ENCODE assay signal across 9 cellular contexts in the genomic region with DNA sequence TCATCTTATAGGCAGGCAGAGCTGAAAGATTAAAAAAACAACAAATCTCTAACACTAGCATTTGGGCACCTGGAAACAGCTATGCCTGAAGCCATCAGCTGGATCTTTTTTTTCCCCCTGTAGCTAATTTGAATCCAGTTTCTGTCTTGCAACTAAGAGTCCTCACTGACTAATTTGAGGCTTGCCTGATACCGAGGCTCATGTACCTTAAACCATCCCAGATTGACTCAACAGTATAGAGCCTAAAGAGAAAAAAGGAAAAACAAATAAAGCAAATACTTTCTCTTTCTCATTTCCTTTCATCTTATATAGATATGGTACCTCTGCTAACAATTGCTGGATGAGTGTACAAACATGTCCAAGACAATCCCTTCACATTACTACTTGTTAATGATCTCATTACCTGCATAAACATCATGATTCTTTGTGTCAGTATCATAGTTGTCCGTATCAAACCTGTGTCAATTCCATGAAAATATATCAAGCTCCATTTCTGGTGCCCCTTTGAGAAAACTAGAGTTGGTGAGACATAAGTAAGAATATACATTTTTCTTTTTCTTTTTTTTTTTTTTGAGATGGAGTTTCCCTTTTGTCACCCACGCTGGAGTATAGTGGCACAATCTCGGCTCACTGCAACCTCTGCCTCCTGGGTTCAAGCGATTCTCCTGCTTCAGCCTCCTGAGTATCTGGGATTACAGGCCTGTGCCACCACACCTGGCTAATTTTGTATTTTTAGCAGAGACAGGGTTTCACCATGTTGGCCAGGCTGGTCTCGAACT. TPM values are rescaled to one million over a fixed set of nuclear protein-coding genes. Genes with fewer than 3 reads are reported as not detected.
DNase-seq lines count a peak whose midpoint lies in the region; ATAC-seq, FAIRE-seq and TF ChIP-seq lines count a peak whose summit lies in the region.
"Had no signal": no experiment of that assay in that cellular context is flagged by ENCODE, and none has a peak within 500 bp of the region (broad histone marks: within the 10 kb centered on the region; RNA-seq: fewer than 3 reads in every experiment).

No MANE protein-coding gene starts in this region.

- no peaks in the 10 kb centered on the region for H4K20me1 ChIP-seq in astrocyte (ENCODE audit: insufficient read depth, low read length)
- no peaks in the 10 kb centered on the region for H4K20me1 ChIP-seq in GM23338 (replicated peaks; ENCODE audit: insufficient read depth)

- ATAC-seq in HG03066 (IDR thresholded peaks at IDR 0.05; ENCODE audit: low read depth, unreplicated experiment) (peak; percentile 49), GM23338 (no peak), left colon (no peak)
- peak; percentile 81 for ATAC-seq in stimulated activated naive CD8-positive, alpha-beta T cell treated with anti-CD3 and anti-CD28 coated beads, Interleukin-15, amount 100 ng/mL, for 72 hours

- no peak overlapping the region for H2AFZ ChIP-seq in astrocyte (ENCODE audit: low read depth, low read length)
- H2AFZ ChIP-seq in GM23338, result no peak overlapping the region

- no peaks in the 10 kb centered on the region for H3K79me2 ChIP-seq in astrocyte (ENCODE audit: insufficient read depth, low read length)
- H3K79me2 ChIP-seq in GM23338 (replicated peaks; ENCODE audit: insufficient read depth), result no peaks in the 10 kb centered on the region

- no peak for FAIRE-seq in astrocyte (lab: Jason Lieb, UNC)

- H3K27me3 ChIP-seq in astrocyte (ENCODE audit: insufficient read depth, low read length) (no peaks in the 10 kb centered on the region), GM23338 (ENCODE audit: insufficient read depth) (peaks cover 3% of the 10 kb centered on the region; the same call in 1 of the 2 replicates)

- no peaks in the 10 kb centered on the region for H3F3A ChIP-seq in GM23338 (replicated peaks; ENCODE audit: low read depth)

- peak overlapping the region; percentile 70 for H3K9ac ChIP-seq in astrocyte (ENCODE audit: low read length)

- peak overlapping the region; percentile 98 for H3K27ac ChIP-seq in astrocyte (ENCODE audit: low read depth, low read length)
- H3K27ac ChIP-seq in GM23338 (ENCODE audit: low read depth), result no peak overlapping the region

- H3K27me3 Mint-ChIP-seq in activated naive CD4-positive, alpha-beta T cell treated with anti-CD3 and anti-CD28 coated beads, Interleukin-2, amount 50 U/mL, for 24 hours, result no peaks in the 10 kb centered on the region
- H3K27me3 Mint-ChIP-seq in activated naive CD4-positive, alpha-beta T cell treated with anti-CD3 and anti-CD28 coated beads, Interleukin-2, amount 10 ng/mL, durations not matched to agents 7 days and 5 days, result peaks cover 10% of the 10 kb centered on the region
- H3K27me3 Mint-ChIP-seq in astrocyte (ENCODE audit: low read depth, unreplicated experiment) (no peaks in the 10 kb centered on the region), GM23338 (ENCODE audit: insufficient read depth, low read depth, poor library complexity) (peaks cover 5% of the 10 kb centered on the region)
- H3K27me3 Mint-ChIP-seq in stimulated activated naive CD8-positive, alpha-beta T cell treated with anti-CD3 and anti-CD28 coated beads, Interleukin-15, amount 100 ng/mL, for 72 hours, result no peaks in the 10 kb centered on the region
- H3K27me3 Mint-ChIP-seq: naive B cell had no signal

- no peaks in the 10 kb centered on the region for H3K9me3 Mint-ChIP-seq in activated naive CD4-positive, alpha-beta T cell treated with anti-CD3 and anti-CD28 coated beads, Interleukin-2, amount 50 U/mL, for 24 hours
- no peaks in the 10 kb centered on the region for H3K9me3 Mint-ChIP-seq in activated naive CD4-positive, alpha-beta T cell treated with anti-CD3 and anti-CD28 coated beads, Interleukin-2, amount 10 ng/mL, durations not matched to agents 7 days and 5 days
- H3K9me3 Mint-ChIP-seq in astrocyte (ENCODE audit: unreplicated experiment) (no peaks in the 10 kb centered on the region), GM23338 (no peaks in the 10 kb centered on the region; the same call in 2 of the 3 replicates)
- H3K9me3 Mint-ChIP-seq in stimulated activated naive CD8-positive, alpha-beta T cell treated with anti-CD3 and anti-CD28 coated beads, Interleukin-15, amount 100 ng/mL, for 72 hours, result no peaks in the 10 kb centered on the region
- H3K9me3 Mint-ChIP-seq: naive B cell had no signal

- CTCF ChIA-PET in activated naive CD4-positive, alpha-beta T cell treated with anti-CD3 and anti-CD28 coated beads, Interleukin-2, amount 10 ng/mL, durations not matched to agents 7 days and 5 days (lab: Charles Lee), result interaction anchor here (0.8 to 11.1 kb wide), 8 partner anchors 10 to 313 kb away, joined by 3 to 112 read pairs (median 4); partner anchors contain the start of gene BHLHE40

- TF ChIP-seq CTCF in astrocyte (IDR thresholded peaks at IDR 0.05; ENCODE audit: insufficient read depth, low read depth, low read length) (no peak), GM23338 (conservative IDR thresholded peaks at IDR 0.05; ENCODE audit: low read depth in 2 of 2) (no peak)

- no peaks in the 10 kb centered on the region for H3K9me2 ChIP-seq in GM23338 (ENCODE audit: insufficient read depth)

- peak overlapping the region; percentile 25 for H3K4me2 ChIP-seq in astrocyte (ENCODE audit: low read length)
- no peak overlapping the region for H3K4me2 ChIP-seq in GM23338

- H3K4me1 Mint-ChIP-seq in activated naive CD4-positive, alpha-beta T cell treated with anti-CD3 and anti-CD28 coated beads, Interleukin-2, amount 50 U/mL, for 24 hours, result peaks cover 61% of the 10 kb centered on the region
- peaks cover 70% of the 10 kb centered on the region for H3K4me1 Mint-ChIP-seq in activated naive CD4-positive, alpha-beta T cell treated with anti-CD3 and anti-CD28 coated beads, Interleukin-2, amount 10 ng/mL, durations not matched to agents 7 days and 5 days
- peaks cover 53% of the 10 kb centered on the region for H3K4me1 Mint-ChIP-seq in astrocyte (ENCODE audit: low read depth, unreplicated experiment)
- H3K4me1 Mint-ChIP-seq in stimulated activated naive CD8-positive, alpha-beta T cell treated with anti-CD3 and anti-CD28 coated beads, Interleukin-15, amount 100 ng/mL, for 72 hours, result peaks cover 96% of the 10 kb centered on the region
- peaks cover 6% of the 10 kb centered on the region; the same call in 2 of the 3 replicates for H3K4me1 Mint-ChIP-seq in GM23338

- H3K36me3 ChIP-seq in astrocyte (ENCODE audit: insufficient read depth, low read length), result no peaks in the 10 kb centered on the region
- no peaks in the 10 kb centered on the region for H3K36me3 ChIP-seq in GM23338 (ENCODE audit: insufficient read depth)

- H3K4me3 ChIP-seq in astrocyte (ENCODE audit: insufficient read depth, low read depth, low read length) (no peak overlapping the region), GM23338 (no peak overlapping the region)

- H3K4me3 Mint-ChIP-seq in activated naive CD4-positive, alpha-beta T cell treated with anti-CD3 and anti-CD28 coated beads, Interleukin-2, amount 50 U/mL, for 24 hours, result no peak overlapping the region
- no peak overlapping the region for H3K4me3 Mint-ChIP-seq in activated naive CD4-positive, alpha-beta T cell treated with anti-CD3 and anti-CD28 coated beads, Interleukin-2, amount 10 ng/mL, durations not matched to agents 7 days and 5 days
- H3K4me3 Mint-ChIP-seq in astrocyte (ENCODE audit: unreplicated experiment), result no peak overlapping the region
- peak overlapping the region in 1 of 2 donors; percentile 68 for H3K4me3 Mint-ChIP-seq in stimulated activated naive CD8-positive, alpha-beta T cell treated with anti-CD3 and anti-CD28 coated beads, Interleukin-15, amount 100 ng/mL, for 72 hours
- no peak overlapping the region for H3K4me3 Mint-ChIP-seq in GM23338

- H3K9me3 ChIP-seq in astrocyte (ENCODE audit: insufficient read depth, low read depth, low read length), result no peaks in the 10 kb centered on the region

- peaks cover 38% of the 10 kb centered on the region for H3K4me1 ChIP-seq in astrocyte (ENCODE audit: insufficient read depth, low read length)
- H3K4me1 ChIP-seq in GM23338 (ENCODE audit: insufficient read depth), result 0 out of 2 replicates have a peak, but pooled peaks cover 6% of the 10 kb centered on the region

- peak overlapping the region; percentile 56 for H3K27ac Mint-ChIP-seq in activated naive CD4-positive, alpha-beta T cell treated with anti-CD3 and anti-CD28 coated beads, Interleukin-2, amount 50 U/mL, for 24 hours
- H3K27ac Mint-ChIP-seq in activated naive CD4-positive, alpha-beta T cell treated with anti-CD3 and anti-CD28 coated beads, Interleukin-2, amount 10 ng/mL, durations not matched to agents 7 days and 5 days, result no peak overlapping the region
- H3K27ac Mint-ChIP-seq in astrocyte (ENCODE audit: unreplicated experiment), result peak overlapping the region; percentile 96
- peak overlapping the region; percentile 79 to 82 for H3K27ac Mint-ChIP-seq in stimulated activated naive CD8-positive, alpha-beta T cell treated with anti-CD3 and anti-CD28 coated beads, Interleukin-15, amount 100 ng/mL, for 72 hours
- H3K27ac Mint-ChIP-seq in GM23338, result no peak overlapping the region

- H3K36me3 Mint-ChIP-seq in activated naive CD4-positive, alpha-beta T cell treated with anti-CD3 and anti-CD28 coated beads, Interleukin-2, amount 50 U/mL, for 24 hours, result no peaks in the 10 kb centered on the region
- H3K36me3 Mint-ChIP-seq in activated naive CD4-positive, alpha-beta T cell treated with anti-CD3 and anti-CD28 coated beads, Interleukin-2, amount 10 ng/mL, durations not matched to agents 7 days and 5 days, result no peaks in the 10 kb centered on the region
- H3K36me3 Mint-ChIP-seq in astrocyte (ENCODE audit: low read depth, unreplicated experiment) (no peaks in the 10 kb centered on the region), GM23338 (ENCODE audit: low read depth) (no peaks in the 10 kb centered on the region)
- H3K36me3 Mint-ChIP-seq: naive B cell had no signal

- intact Hi-C loops in left colon (cut with DNase I, micrococcal nuclease), result loop anchor here in 1 of 2 donors (10.0 kb wide), 1 partner anchor 308 kb away; no protein-coding TSS in a partner anchor

- DNase-seq in activated naive CD4-positive, alpha-beta T cell treated with anti-CD3 and anti-CD28 coated beads, Interleukin-2, amount 10 ng/mL, durations not matched to agents 7 days and 5 days, result no peak
- DNase-seq in astrocyte (ENCODE audit: low read depth) (peak; percentile 41), GM23338 (ENCODE audit: low spot score) (no peak), epidermal melanocyte (ENCODE audit: insufficient read length, low spot score) (no peak), left colon (no peak)
- peak; percentile 37 to 62 for DNase-seq in stimulated activated naive CD8-positive, alpha-beta T cell treated with anti-CD3 and anti-CD28 coated beads, Interleukin-15, amount 100 ng/mL, for 72 hours
- DNase-seq: naive B cell had no signal

RNA-seq across cellular contexts. Expression of gene BHLHE40, which starts 43.1 kb away (rescaled TPM):
- 156 and 185 TPM in 2 replicates for total RNA-seq in astrocyte
- total RNA-seq in GM23338 (2014; rRNA removed; shearing (Covaris generic)), result 1.7 and 2.2 TPM in 2 replicates
- 1.7 and 2.0 TPM in 2 replicates for polyA plus RNA-seq in GM23338 (2016; fragmentation: Nextera tagmentation; extraction: Ambion mirVana)
- 10 to 100 TPM; 40.8 to 74.0 TPM for total RNA-seq in left colon

Comparison
In these comparisons a context has a peak if more than half of its experiments do, and no peak if none do; other contexts are left out.
1. H3K27ac Mint-ChIP-seq: peak in activated naive CD4-positive, alpha-beta T cell treated with anti-CD3 and anti-CD28 coated beads, Interleukin-2, amount 50 U/mL, for 24 hours (single experiment), astrocyte (single experiment) and stimulated activated naive CD8-positive, alpha-beta T cell treated with anti-CD3 and anti-CD28 coated beads, Interleukin-15, amount 100 ng/mL, for 72 hours (2 of 2); none in activated naive CD4-positive, alpha-beta T cell treated with anti-CD3 and anti-CD28 coated beads, Interleukin-2, amount 10 ng/mL, durations not matched to agents 7 days and 5 days (single experiment) and GM23338 (single experiment).
2. DNase-seq: peak in astrocyte (single experiment) and stimulated activated naive CD8-positive, alpha-beta T cell treated with anti-CD3 and anti-CD28 coated beads, Interleukin-15, amount 100 ng/mL, for 72 hours (2 of 2); none in activated naive CD4-positive, alpha-beta T cell treated with anti-CD3 and anti-CD28 coated beads, Interleukin-2, amount 10 ng/mL, durations not matched to agents 7 days and 5 days (single experiment), GM23338 (single experiment), epidermal melanocyte (single experiment) and left colon (0 of 2).
3. ATAC-seq: peak in HG03066 (single experiment) and stimulated activated naive CD8-positive, alpha-beta T cell treated with anti-CD3 and anti-CD28 coated beads, Interleukin-15, amount 100 ng/mL, for 72 hours (single experiment); none in GM23338 (single experiment) and left colon (single experiment).
4. RNA of gene BHLHE40, which starts 43.1 kb away (total RNA-seq): 156 to 185 TPM in astrocyte and 40.8 to 74.0 TPM in left colon; 1.7 to 2.2 TPM in GM23338; every median in the first group is over 10 times any median in the second.